In the genomic region with DNA sequence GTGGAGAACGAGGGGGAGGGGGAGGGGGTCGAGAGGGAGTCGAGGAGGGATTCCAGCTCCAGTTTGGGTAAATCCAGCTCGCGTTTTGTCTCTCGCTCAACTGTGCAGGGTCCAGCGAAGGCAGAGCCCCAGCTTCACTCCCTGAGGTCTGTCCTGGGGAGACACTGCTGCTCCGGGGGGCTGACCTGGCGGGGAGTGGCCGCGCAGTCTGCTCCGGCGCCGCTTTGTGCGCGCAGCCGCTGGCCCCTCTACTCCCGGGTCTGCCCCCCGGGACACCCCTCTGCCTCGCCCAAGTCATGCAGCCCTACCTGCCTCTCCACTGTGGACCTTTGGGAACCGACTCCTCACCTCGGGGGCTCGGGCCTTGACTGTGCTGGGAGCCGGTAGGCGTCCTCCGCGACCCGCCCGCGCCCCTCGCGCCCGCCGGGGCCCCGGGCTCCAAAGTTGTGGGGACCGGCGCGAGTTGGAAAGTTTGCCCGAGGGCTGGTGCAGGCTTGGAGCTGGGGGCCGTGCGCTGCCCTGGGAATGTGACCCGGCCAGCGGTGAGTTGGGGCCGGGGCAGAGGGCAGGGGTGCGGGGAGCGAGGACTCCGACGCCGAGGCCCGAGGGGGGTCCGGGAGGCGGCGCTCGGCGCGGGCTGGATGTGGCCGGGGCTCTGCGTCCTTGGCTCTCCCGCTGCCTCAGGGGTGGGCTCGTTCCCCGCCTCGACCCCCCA, we compare ENCODE assay signal across 9 cellular contexts. TPM values are rescaled to one million over a fixed set of nuclear protein-coding genes. Genes with fewer than 3 reads are reported as not detected.
A peak's percentile ranks its signal among the peaks of the same experiment; 100 is the strongest.
DNase-seq lines count a peak whose midpoint lies in the region; ATAC-seq, FAIRE-seq and TF ChIP-seq lines count a peak whose summit lies in the region.
"Had no signal": no experiment of that assay in that cellular context is flagged by ENCODE, and none has a peak within 500 bp of the region (broad histone marks: within the 10 kb centered on the region; RNA-seq: fewer than 3 reads in every experiment).

Gene TET1, plus strand, starts transcription at position 137 of the 715 bp plus-strand sequence. CDS start 12,002 bp downstream, outside the sequence.

- H3K36me3 Mint-ChIP-seq in activated T-cell treated with anti-CD3 and anti-CD28 coated beads, Interleukin-2, amount 50 U/mL, for 4 hours (ENCODE audit: insufficient read depth), result no peaks in the 10 kb centered on the region
- peaks cover 3% of the 10 kb centered on the region for H3K36me3 Mint-ChIP-seq in neural crest cell (ENCODE audit: low read depth)

- peak within 1 kb of the TSS; percentile 75 for H3K4me3 Mint-ChIP-seq in activated T-cell treated with anti-CD3 and anti-CD28 coated beads, Interleukin-2, amount 50 U/mL, for 4 hours
- H3K4me3 Mint-ChIP-seq in neural crest cell, result peak within 1 kb of the TSS; percentile 91

- H3K4me1 Mint-ChIP-seq in activated T-cell treated with anti-CD3 and anti-CD28 coated beads, Interleukin-2, amount 50 U/mL, for 4 hours (ENCODE audit: low read depth), result peaks cover 17% of the 10 kb centered on the region
- H3K4me1 Mint-ChIP-seq in neural crest cell, result peaks cover 47% of the 10 kb centered on the region

- H3K27ac Mint-ChIP-seq in neural crest cell (ENCODE audit: unreplicated experiment), result peak within 1 kb of the TSS; percentile 79

- peaks cover 47% of the 10 kb centered on the region for H3K27me3 Mint-ChIP-seq in activated T-cell treated with anti-CD3 and anti-CD28 coated beads, Interleukin-2, amount 50 U/mL, for 4 hours (ENCODE audit: low read depth)
- no peaks in the 10 kb centered on the region for H3K27me3 Mint-ChIP-seq in neural crest cell (ENCODE audit: low read depth)

- ATAC-seq in activated T-cell treated with anti-CD3 and anti-CD28 coated beads, Interleukin-2, amount 50 U/mL, for 4 hours, result peak; percentile 48 to 62
- ATAC-seq in HG02763 (IDR thresholded peaks at IDR 0.05; ENCODE audit: unreplicated experiment), result no peak

- FAIRE-seq in frontal cortex (lab: Jason Lieb, UNC), result no peak
- FAIRE-seq: islet of Langerhans had no signal

- TF ChIP-seq CTCF in neural crest cell (conservative IDR thresholded peaks at IDR 0.05), result no peak

- peak; percentile 63 for DNase-seq in activated effector memory CD4-positive, alpha-beta T cell treated with anti-CD3 and anti-CD28 coated beads, Interleukin-2, amount 50 U/mL, for 16 hours
- no peak for DNase-seq in activated effector memory CD4-positive, alpha-beta T cell treated with Interleukin-2 at 50 U/mL for 16 hours
- DNase-seq in NCI-H146 (lab: John Stamatoyannopoulos, UW), result peak; percentile 54
- DNase-seq in activated T-cell treated with anti-CD3 and anti-CD28 coated beads, Interleukin-2, amount 50 U/mL, for 4 hours, result no peak
- peak; percentile 44 to 57 for DNase-seq in frontal cortex (ENCODE audit: low spot score in 2 of 2)
- peak; percentile 82 for DNase-seq in neural crest cell (ENCODE audit: low read depth, low spot score)
- DNase-seq in stimulated activated naive CD4-positive, alpha-beta T cell treated with Interleukin-2 at 50 U/mL for 16 hours (lab: John Stamatoyannopoulos, UW), result no peak

- no peaks in the 10 kb centered on the region for H3K9me3 Mint-ChIP-seq in activated T-cell treated with anti-CD3 and anti-CD28 coated beads, Interleukin-2, amount 50 U/mL, for 4 hours
- H3K9me3 Mint-ChIP-seq in neural crest cell, result no peaks in the 10 kb centered on the region

RNA-seq across cellular contexts. Expression of gene TET1, which starts in this region (rescaled TPM):
- total RNA-seq in activated T-cell treated with anti-CD3 and anti-CD28 coated beads, Interleukin-2, amount 50 U/mL, for 4 hours, result under 1 TPM; 0.14 to 0.24 (median 0.23) TPM
- total RNA-seq in frontal cortex, result 39.9 TPM
- total RNA-seq in neural crest cell, result 27.7 and 30.0 TPM in 2 replicates

Comparison
In these comparisons a context has a peak if more than half of its experiments do, and no peak if none do; other contexts are left out.
1. RNA of gene TET1 (total RNA-seq): 39.9 TPM in frontal cortex (single experiment) and 27.7 to 30.0 TPM in neural crest cell; 0.14 to 0.24 TPM in activated T-cell treated with anti-CD3 and anti-CD28 coated beads, Interleukin-2, amount 50 U/mL, for 4 hours; every median in the first group is over 10 times any median in the second.
2. DNase-seq: peak in activated effector memory CD4-positive, alpha-beta T cell treated with anti-CD3 and anti-CD28 coated beads, Interleukin-2, amount 50 U/mL, for 16 hours (single experiment), NCI-H146 (single experiment), frontal cortex (2 of 2) and neural crest cell (single experiment); none in activated effector memory CD4-positive, alpha-beta T cell treated with Interleukin-2 at 50 U/mL for 16 hours (single experiment), activated T-cell treated with anti-CD3 and anti-CD28 coated beads, Interleukin-2, amount 50 U/mL, for 4 hours (single experiment) and stimulated activated naive CD4-positive, alpha-beta T cell treated with Interleukin-2 at 50 U/mL for 16 hours (single experiment).
3. Peak in ATAC-seq in activated T-cell treated with anti-CD3 and anti-CD28 coated beads, Interleukin-2, amount 50 U/mL, for 4 hours; RNA of the gene not detected or under 1 TPM.